ENCODE assay signal across 14 cellular contexts in genomic region chr12:118980407-118981014, GRCh38. TPM values are rescaled to one million over a fixed set of nuclear protein-coding genes. Genes with fewer than 3 reads are reported as not detected.
DNase-seq lines count a peak whose midpoint lies in the region; ATAC-seq and TF ChIP-seq lines count a peak whose summit lies in the region.
"Had no signal": no experiment of that assay in that cellular context is flagged by ENCODE, and none has a peak within 500 bp of the region (broad histone marks: within the 10 kb centered on the region; RNA-seq: fewer than 3 reads in every experiment).

No MANE protein-coding gene starts in this region.

- H3K56ac ChIP-seq in H9 (ENCODE audit: insufficient read length, low read depth, low read length), result no peak overlapping the region

- H3K27ac Mint-ChIP-seq in H9, result peak overlapping the region in 1 of 3 experiments; percentile 89; a peak in 2 of 7 replicates
- H3K27ac Mint-ChIP-seq: activated CD8-positive, alpha-beta T cell treated with anti-CD3 and anti-CD28 coated beads for 36 hours; activated naive CD4-positive, alpha-beta T cell treated with anti-CD3 and anti-CD28 coated beads, Interleukin-2, amount 10 ng/mL, durations not matched to agents 7 days and 5 days had no signal

- H2BK5ac ChIP-seq in H9 (ENCODE audit: insufficient read length, low read length) (no peak overlapping the region), neuronal stem cell (ENCODE audit: low read length) (no peak overlapping the region)

- peak; percentile 71 for DNase-seq in H9
- peak; percentile 70 for DNase-seq in NCI-H2227 (lab: John Stamatoyannopoulos, UW; ENCODE audit: unreplicated experiment)
- DNase-seq in coronary artery (ENCODE audit: low spot score), result no peak
- peak; percentile 48 for DNase-seq in neuronal stem cell (ENCODE audit: low spot score)
- no peak for DNase-seq in activated CD4-positive, alpha-beta T cell treated with anti-CD3 and anti-CD28 coated beads for 1 hour
- DNase-seq in stimulated activated naive CD4-positive, alpha-beta T cell treated with Interleukin-2 at 50 U/mL for 16 hours (lab: John Stamatoyannopoulos, UW), result no peak

- H3K23me2 ChIP-seq in H9 (ENCODE audit: insufficient read length, low read depth, low read length, poor library complexity, severe bottlenecking), result peaks cover 14% of the 10 kb centered on the region

- H4K8ac ChIP-seq in H9 (replicated peaks; ENCODE audit: insufficient read length, low read depth, low read length) (no peak overlapping the region), neuronal stem cell (ENCODE audit: low read depth, low read length) (no peak overlapping the region)

- WGBS in H9 (ENCODE audit: extremely low coverage, insufficient read length, low lambda C conversion rate), result no CpG with 5 or more reads among the region's 29 CpGs
- WGBS in neuronal stem cell (ENCODE audit: extremely low coverage in 2 of 2, insufficient read length in 2 of 2, insufficient replicate concordance in 1 of 2), 2 donors, result no CpG with 5 or more reads among the region's 29 CpGs

- H3K27me3 Mint-ChIP-seq in H9 (ENCODE audit: low read depth), result peaks cover 73% of the 10 kb centered on the region

- H2BK15ac ChIP-seq in H9 (ENCODE audit: low read depth, low read length) (no peak overlapping the region), neuronal stem cell (ENCODE audit: low read length) (no peak overlapping the region)

- H2AK5ac ChIP-seq in H9 (ENCODE audit: insufficient read length, low read length) (no peak overlapping the region), neuronal stem cell (ENCODE audit: low read depth, low read length) (no peak overlapping the region)

- H4K5ac ChIP-seq in H9 (ENCODE audit: insufficient read length, low read depth, low read length), result no peak overlapping the region

- no peaks in the 10 kb centered on the region for H3K36me3 Mint-ChIP-seq in H9 (ENCODE audit: insufficient read depth in 1 of 3, low read depth in 3 of 3)
- H3K36me3 Mint-ChIP-seq: activated naive CD4-positive, alpha-beta T cell treated with anti-CD3 and anti-CD28 coated beads, Interleukin-2, amount 10 ng/mL, durations not matched to agents 7 days and 5 days had no signal

- H2AFZ ChIP-seq in H9 (ENCODE audit: low read length) (no peak overlapping the region), neuronal stem cell (ENCODE audit: low read length) (no peak overlapping the region)

- H3K79me2 ChIP-seq in H9 (ENCODE audit: insufficient read depth, low read length), result no peaks in the 10 kb centered on the region

- H3K27ac ChIP-seq in H9 (ENCODE audit: insufficient read length, low read depth, low read length), result no peak overlapping the region
- H3K27ac ChIP-seq in coronary artery, result no peak overlapping the region
- no peak overlapping the region for H3K27ac ChIP-seq in neuronal stem cell (replicated peaks; ENCODE audit: low read length)

- H4K91ac ChIP-seq in H9 (ENCODE audit: insufficient read length, low read depth, low read length), result no peak overlapping the region
- H4K91ac ChIP-seq in neuronal stem cell (ENCODE audit: low read depth, low read length, poor library complexity), result no peak overlapping the region

- no peaks in the 10 kb centered on the region for H4K20me1 ChIP-seq in H9 (ENCODE audit: control insufficient read depth, insufficient read depth, insufficient read length)

- H3K4me3 ChIP-seq in coronary artery, result peak overlapping the region; percentile 42
- H3K4me3 ChIP-seq in neuronal stem cell (ENCODE audit: low read length in 2 of 2), result peak overlapping the region in 1 of 2 donors; percentile 71
- H3K4me3 ChIP-seq: K562 had no signal

- H3K27me3 ChIP-seq in H9 (ENCODE audit: insufficient read depth, low read length) (peaks cover 10% of the 10 kb centered on the region; the same call in 1 of the 2 replicates), neuronal stem cell (ENCODE audit: control insufficient read depth in 3 of 3, insufficient read depth in 3 of 3, low read depth in 1 of 3, low read length in 3 of 3) (peaks cover 0 to 33% (median 7%) of the 10 kb centered on the region in 3 experiments)

- no peaks in the 10 kb centered on the region for H3K36me3 ChIP-seq in neuronal stem cell (replicated peaks in 1 of 2; ENCODE audit: control insufficient read depth in 2 of 2, insufficient read depth in 2 of 2, low read length in 2 of 2)

- no peaks in the 10 kb centered on the region for H3K9me3 Mint-ChIP-seq in H9
- H3K9me3 Mint-ChIP-seq: activated CD8-positive, alpha-beta T cell treated with anti-CD3 and anti-CD28 coated beads for 36 hours; activated naive CD4-positive, alpha-beta T cell treated with anti-CD3 and anti-CD28 coated beads, Interleukin-2, amount 10 ng/mL, durations not matched to agents 7 days and 5 days had no signal

- H3K4ac ChIP-seq in H9 (ENCODE audit: low read depth, low read length), result no peak overlapping the region
- H3K4ac ChIP-seq in neuronal stem cell (ENCODE audit: low read length), result no peak overlapping the region

- H3K9ac ChIP-seq in H9 (ENCODE audit: extremely low read depth, insufficient read length, low read length) (peak overlapping the region; percentile 43), neuronal stem cell (ENCODE audit: low read depth, low read length, poor library complexity) (peak overlapping the region; percentile 57)

- no peak overlapping the region for H2BK120ac ChIP-seq in H9 (ENCODE audit: low read depth, low read length, poor library complexity, severe bottlenecking)
- no peak overlapping the region for H2BK120ac ChIP-seq in neuronal stem cell (ENCODE audit: low read depth, low read length)

- H3K79me1 ChIP-seq in H9 (ENCODE audit: insufficient read depth, low read depth, low read length, poor library complexity, severe bottlenecking), result no peaks in the 10 kb centered on the region
- H3K79me1 ChIP-seq in neuronal stem cell (ENCODE audit: low read depth, low read length), result no peaks in the 10 kb centered on the region

- H3T11ph ChIP-seq in H9 (ENCODE audit: low read length), result no peak overlapping the region

- H3K4me2 ChIP-seq in H9 (ENCODE audit: insufficient read depth, insufficient read length, low read length) (peak overlapping the region; percentile 98), neuronal stem cell (ENCODE audit: insufficient read depth, low read length, poor library complexity, severe bottlenecking) (peak overlapping the region; percentile 85)

- H3K4me1 Mint-ChIP-seq in H9, result peaks cover 9 to 24% of the 10 kb centered on the region in 2 experiments
- H3K4me1 Mint-ChIP-seq: activated naive CD4-positive, alpha-beta T cell treated with anti-CD3 and anti-CD28 coated beads, Interleukin-2, amount 10 ng/mL, durations not matched to agents 7 days and 5 days had no signal

- H3K18ac ChIP-seq in H9 (ENCODE audit: insufficient read length, low read depth, low read length) (no peak overlapping the region), neuronal stem cell (ENCODE audit: low read length) (peak overlapping the region; percentile 72)

- peak overlapping the region; percentile 74 to 91 for H3K4me3 Mint-ChIP-seq in H9
- H3K4me3 Mint-ChIP-seq: activated CD8-positive, alpha-beta T cell treated with anti-CD3 and anti-CD28 coated beads for 36 hours; activated naive CD4-positive, alpha-beta T cell treated with anti-CD3 and anti-CD28 coated beads, Interleukin-2, amount 10 ng/mL, durations not matched to agents 7 days and 5 days had no signal

- no peaks in the 10 kb centered on the region for H3K4me1 ChIP-seq in H9 (ENCODE audit: insufficient read depth, low read length)
- peaks cover 2% of the 10 kb centered on the region in 2 donors for H3K4me1 ChIP-seq in neuronal stem cell (ENCODE audit: control insufficient read depth in 2 of 2, insufficient read depth in 1 of 2, low read depth in 1 of 2, low read length in 2 of 2)

- H3K9me3 ChIP-seq in H9 (ENCODE audit: control insufficient read depth, low read depth, low read length) (no peaks in the 10 kb centered on the region), neuronal stem cell (replicated peaks in 1 of 2; ENCODE audit: control insufficient read depth in 2 of 2, insufficient read depth in 1 of 2, low read depth in 1 of 2, low read length in 2 of 2) (no peaks in the 10 kb centered on the region)

- ATAC-seq in HG03460 (IDR thresholded peaks at IDR 0.05; ENCODE audit: unreplicated experiment), result no peak

- H2BK12ac ChIP-seq in H9 (ENCODE audit: insufficient read length, low read depth, low read length) (no peak overlapping the region), neuronal stem cell (ENCODE audit: low read length) (no peak overlapping the region)

- H3K23ac ChIP-seq in H9 (ENCODE audit: insufficient read length, low read depth, low read length), result no peak overlapping the region
- H3K23ac ChIP-seq in neuronal stem cell (ENCODE audit: low read depth, low read length, poor library complexity), result no peak overlapping the region

- no peak overlapping the region for H2BK20ac ChIP-seq in H9 (ENCODE audit: low read depth, low read length, poor library complexity, severe bottlenecking)

- no peak overlapping the region for H3K14ac ChIP-seq in H9 (ENCODE audit: insufficient read depth, low read length)
- H3K14ac ChIP-seq in neuronal stem cell (ENCODE audit: low read length), result no peak overlapping the region

- TF ChIP-seq CTCF in H9 (conservative IDR thresholded peaks at IDR 0.05), result no peak
- no peak for TF ChIP-seq CTCF in coronary artery (IDR thresholded peaks at IDR 0.05)

RNA-seq across cellular contexts. Expression of gene SRRM4, which starts 0.8 kb away (rescaled TPM):
- 1.1 and 1.4 TPM in 2 replicates for total RNA-seq in H9 (2021)
- polyA plus RNA-seq in neuronal stem cell (2013, experiment 1 of 2), result 0.47 TPM
- polyA plus RNA-seq in neuronal stem cell (2013, experiment 2 of 2), result 0.46 TPM
- total RNA-seq: activated CD8-positive, alpha-beta T cell treated with anti-CD3 and anti-CD28 coated beads for 36 hours; chondrocyte; K562; liver; subcutaneous adipose tissue; T-helper 1 cell treated with Interleukin-12 subunit alpha and Interleukin-12 subunit beta and Interleukin-4 antibody, amounts not matched to agents 30 ng/mL and 1 ng/mL, for 36 hours had no signal
- polyA plus RNA-seq: K562, liver had no signal

Comparison
In these comparisons a context has a peak if more than half of its experiments do, and no peak if none do; other contexts are left out.
1. DNase-seq: peak in H9 (single experiment), NCI-H2227 (single experiment) and neuronal stem cell (single experiment); none in coronary artery (single experiment), activated CD4-positive, alpha-beta T cell treated with anti-CD3 and anti-CD28 coated beads for 1 hour (single experiment) and stimulated activated naive CD4-positive, alpha-beta T cell treated with Interleukin-2 at 50 U/mL for 16 hours (single experiment).